In the genomic region with DNA sequence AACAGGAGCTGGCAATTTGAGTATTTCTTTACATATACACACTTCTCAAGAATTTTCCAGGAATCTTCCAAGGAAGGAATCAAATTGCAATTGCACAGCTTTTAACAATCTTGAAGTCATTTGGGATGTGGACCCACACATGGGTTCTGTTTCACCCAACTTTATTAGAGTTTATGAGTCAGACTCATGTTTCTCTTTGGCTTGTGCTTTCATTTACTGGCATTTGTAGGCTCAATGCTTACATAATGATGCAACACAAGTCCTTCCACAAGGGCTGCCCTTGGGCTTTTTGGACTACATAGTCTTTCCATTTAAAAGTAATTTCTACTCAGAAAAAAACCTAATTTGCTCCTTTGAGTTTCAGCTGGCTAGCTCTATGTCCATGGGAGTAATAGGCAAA, we compare ENCODE assay signal across 12 cellular contexts. TPM values are rescaled to one million over a fixed set of nuclear protein-coding genes. Genes with fewer than 3 reads are reported as not detected.
DNase-seq lines count a peak whose midpoint lies in the region; ATAC-seq and TF ChIP-seq lines count a peak whose summit lies in the region.
"Had no signal": no experiment of that assay in that cellular context is flagged by ENCODE, and none has a peak within 500 bp of the region (broad histone marks: within the 10 kb centered on the region; RNA-seq: fewer than 3 reads in every experiment).

No MANE protein-coding gene starts in this region.

- H4K8ac ChIP-seq in neuronal stem cell (ENCODE audit: low read depth, low read length): no peak overlapping the region

- H3K79me1 ChIP-seq in neuronal stem cell (ENCODE audit: low read depth, low read length): no peaks in the 10 kb centered on the region

- no peaks in the 10 kb centered on the region for H3K27me3 ChIP-seq in adipocyte (replicated peaks; ENCODE audit: control insufficient read depth, insufficient read depth, low read length)
- no peaks in the 10 kb centered on the region for H3K27me3 ChIP-seq in thoracic aorta (replicated peaks; ENCODE audit: insufficient read depth)
- H3K27me3 ChIP-seq in neuronal stem cell (ENCODE audit: control insufficient read depth in 3 of 3, insufficient read depth in 3 of 3, low read depth in 1 of 3, low read length in 3 of 3): no peaks in the 10 kb centered on the region

- DNase-seq in HFF-Myc (ENCODE audit: extremely low read depth, low read depth) (peak; percentile 94), adipocyte (ENCODE audit: low read depth) (peak; percentile 95), fibroblast of the conjunctiva (ENCODE audit: low read depth) (peak; percentile 92), thoracic aorta (ENCODE audit: low spot score) (no peak), neuronal stem cell (ENCODE audit: low spot score) (no peak), NCI-H2081 treated with DMSO at 0.1 percent for 48 hours (lab: John Stamatoyannopoulos, UW) (no peak)
- DNase-seq: activated T-cell treated with anti-CD3 and anti-CD28 coated beads for 4 hours, amygdala, endodermal cell, NCI-H2171 treated with DMSO at 0.1 percent for 48 hours, WERI-Rb-1 had no signal

- no peak overlapping the region for H2AFZ ChIP-seq in neuronal stem cell (ENCODE audit: low read length)

- H2BK120ac ChIP-seq in neuronal stem cell (ENCODE audit: low read depth, low read length): no peak overlapping the region

- peak; percentile 37 for ATAC-seq in thoracic aorta (ENCODE audit: insufficient number of reproducible peaks, low FRiP score, low read depth)
- no peak for ATAC-seq in HG02884 (IDR thresholded peaks at IDR 0.05; ENCODE audit: unreplicated experiment)

- H3K9me3 ChIP-seq in adipocyte (ENCODE audit: control insufficient read depth, low read length): no peaks in the 10 kb centered on the region
- no peaks in the 10 kb centered on the region for H3K9me3 ChIP-seq in thoracic aorta
- no peaks in the 10 kb centered on the region for H3K9me3 ChIP-seq in neuronal stem cell (replicated peaks in 1 of 2; ENCODE audit: control insufficient read depth in 2 of 2, insufficient read depth in 1 of 2, low read depth in 1 of 2, low read length in 2 of 2)

- H3K4me3 ChIP-seq in HFF-Myc (replicated peaks; ENCODE audit: low read depth, low read length): no peak overlapping the region
- peak overlapping the region; percentile 13 for H3K4me3 ChIP-seq in adipocyte (ENCODE audit: low read length)
- H3K4me3 ChIP-seq in thoracic aorta: no peak overlapping the region
- no peak overlapping the region for H3K4me3 ChIP-seq in neuronal stem cell (ENCODE audit: low read length in 2 of 2)

- H3K4ac ChIP-seq in neuronal stem cell (ENCODE audit: low read length): no peak overlapping the region

- H3K27ac ChIP-seq in thoracic aorta: no peak overlapping the region
- no peak overlapping the region for H3K27ac ChIP-seq in neuronal stem cell (replicated peaks; ENCODE audit: low read length)
- H3K27ac ChIP-seq: WERI-Rb-1 had no signal

- H3K9ac ChIP-seq in adipocyte (ENCODE audit: low read length) (peak overlapping the region; percentile 5), neuronal stem cell (ENCODE audit: low read depth, low read length, poor library complexity) (no peak overlapping the region)

- no peak overlapping the region for H3K14ac ChIP-seq in neuronal stem cell (ENCODE audit: low read length)

- TF ChIP-seq CTCF in HFF-Myc (IDR thresholded peaks at IDR 0.05; ENCODE audit: low read depth, low read length, missing control alignments): no peak
- TF ChIP-seq CTCF in thoracic aorta (IDR thresholded peaks at IDR 0.05): no peak

- H3K18ac ChIP-seq in neuronal stem cell (ENCODE audit: low read length): no peak overlapping the region

- H4K91ac ChIP-seq in neuronal stem cell (ENCODE audit: low read depth, low read length, poor library complexity): no peak overlapping the region

- H3K23ac ChIP-seq in neuronal stem cell (ENCODE audit: low read depth, low read length, poor library complexity): no peak overlapping the region

- H3K4me1 ChIP-seq in adipocyte (ENCODE audit: control insufficient read depth, insufficient read depth, low read length) (peaks cover 21% of the 10 kb centered on the region), thoracic aorta (ENCODE audit: control insufficient read depth in 1 of 2, low read depth in 2 of 2) (no peaks in the 10 kb centered on the region), neuronal stem cell (ENCODE audit: control insufficient read depth in 2 of 2, insufficient read depth in 1 of 2, low read depth in 1 of 2, low read length in 2 of 2) (peaks cover 0 to 7% of the 10 kb centered on the region in 2 donors)

- H2AK5ac ChIP-seq in neuronal stem cell (ENCODE audit: low read depth, low read length): no peak overlapping the region

- H2BK15ac ChIP-seq in neuronal stem cell (ENCODE audit: low read length): no peak overlapping the region

- H2BK12ac ChIP-seq in neuronal stem cell (ENCODE audit: low read length): no peak overlapping the region

- no peak overlapping the region for H2BK5ac ChIP-seq in neuronal stem cell (ENCODE audit: low read length)

- H3K36me3 ChIP-seq in adipocyte (ENCODE audit: control insufficient read depth, insufficient read depth, low read length, severe bottlenecking) (no peaks in the 10 kb centered on the region), thoracic aorta (no peaks in the 10 kb centered on the region), neuronal stem cell (replicated peaks in 1 of 2; ENCODE audit: control insufficient read depth in 2 of 2, insufficient read depth in 2 of 2, low read length in 2 of 2) (no peaks in the 10 kb centered on the region)
- H3K36me3 ChIP-seq: WERI-Rb-1 had no signal

- H3K4me2 ChIP-seq in neuronal stem cell (ENCODE audit: insufficient read depth, low read length, poor library complexity, severe bottlenecking): no peak overlapping the region

RNA-seq across cellular contexts. Expression of a gene that starts 4.6 kb away (rescaled TPM):
- total RNA-seq in thoracic aorta: 10 to 100 TPM; 22.5 to 46.2 TPM
- polyA plus RNA-seq in neuronal stem cell (2013, experiment 1 of 2): 8.6 TPM
- 8.3 TPM for polyA plus RNA-seq in neuronal stem cell (2013, experiment 2 of 2)

RNA-seq across cellular contexts. Expression of a gene that starts 8.5 kb away (rescaled TPM):
- total RNA-seq in thoracic aorta: 1 to 10 TPM; 1.8 to 2.4 TPM
- polyA plus RNA-seq in neuronal stem cell (2013, experiment 1 of 2): 0.07 TPM
- 0.12 TPM for polyA plus RNA-seq in neuronal stem cell (2013, experiment 2 of 2)

RNA-seq across cellular contexts. Expression of a gene that starts 12.7 kb away (rescaled TPM):
- total RNA-seq in thoracic aorta: 1 to 10 TPM; 4.5 to 5.0 TPM
- 6.7 TPM for polyA plus RNA-seq in neuronal stem cell (2013, experiment 1 of 2)
- polyA plus RNA-seq in neuronal stem cell (2013, experiment 2 of 2): 7.0 TPM

Comparison
In these comparisons a context has a peak if more than half of its experiments do, and no peak if none do; other contexts are left out.
1. DNase-seq: peak in HFF-Myc (single experiment), adipocyte (single experiment) and fibroblast of the conjunctiva (single experiment); none in thoracic aorta (single experiment), neuronal stem cell (single experiment) and NCI-H2081 treated with DMSO at 0.1 percent for 48 hours (single experiment).